In genomic region chr3:114572364-114573062, GRCh38 we compare ENCODE assay signal across 1 cellular context.
TF ChIP-seq lines count a peak whose summit lies in the region.

No MANE protein-coding gene starts in this region.

TF ChIP-seq in GM23338, 12 proteins besides CTCF, POLR2A, EP300 and RAD21 (continued from another document):
- TF ChIP-seq REST (IDR thresholded peaks at IDR 0.05; ENCODE audit: unreplicated experiment) (no peak), NANOG (IDR thresholded peaks at IDR 0.05; ENCODE audit: borderline replicate concordance) (no peak), ETS1 (IDR thresholded peaks at IDR 0.05) (no peak), EZH2 (IDR thresholded peaks at IDR 0.05; ENCODE audit: low read depth, unreplicated experiment) (no peak)
TF ChIP-seq in GM23338: peak in this region for 0.
